Comparison of ENCODE assay signal across 1 cellular context in genomic region chr13:46905249-46905648, GRCh38.
TF ChIP-seq lines count a peak whose summit lies in the region.

No MANE protein-coding gene starts in this region.

TF ChIP-seq in GM12878, 131 proteins besides CTCF, POLR2A, EP300 and RAD21 (continued from another document):
- TF ChIP-seq BACH1 (IDR thresholded peaks at IDR 0.05; ENCODE audit: borderline replicate concordance): no peak
- no peak for TF ChIP-seq ZZZ3 (IDR thresholded peaks at IDR 0.05; ENCODE audit: control insufficient read depth, insufficient read length, low read depth)
- no peak for TF ChIP-seq RAD51 (IDR thresholded peaks at IDR 0.05)
- no peak for TF ChIP-seq NR2C1 (IDR thresholded peaks at IDR 0.05)
- no peak for TF ChIP-seq RELB (IDR thresholded peaks at IDR 0.05; ENCODE audit: low read depth)
